Comparison of ENCODE assay signal across 1 cellular context in genomic region chr17:8188408-8188839, GRCh38.
A peak's percentile ranks its signal among the peaks of the same experiment; 100 is the strongest.
TF ChIP-seq lines count a peak whose summit lies in the region.

No MANE protein-coding gene starts in this region.

TF ChIP-seq in HepG2, 621 proteins besides CTCF, POLR2A, EP300 and RAD21:
- TF ChIP-seq ZSCAN22 (CRISPR knock-in tag; IDR thresholded peaks at IDR 0.05) (no peak), SRY (CRISPR knock-in tag; IDR thresholded peaks at IDR 0.05) (no peak), MEF2D (CRISPR knock-in tag; IDR thresholded peaks at IDR 0.05) (peak; percentile 7; the same call in 1 of the 2 replicates), MED13 (CRISPR knock-in tag; IDR thresholded peaks at IDR 0.05) (no peak), NR2F1 (CRISPR knock-in tag; IDR thresholded peaks at IDR 0.05) (no peak), ARID2 (CRISPR knock-in tag; IDR thresholded peaks at IDR 0.05; ENCODE audit: borderline replicate concordance) (no peak), PHF21A (CRISPR knock-in tag; IDR thresholded peaks at IDR 0.05) (no peak), ZNF687 (CRISPR knock-in tag; IDR thresholded peaks at IDR 0.05) (peak; percentile 0; the same call in 1 of the 2 replicates), RXRB (CRISPR knock-in tag; IDR thresholded peaks at IDR 0.05; ENCODE audit: borderline replicate concordance) (no peak), ZNF431 (CRISPR knock-in tag; IDR thresholded peaks at IDR 0.05; ENCODE audit: borderline replicate concordance, low read depth) (0 out of 2 replicates have a peak, but pooled peaks have one; percentile 24), TBX2 (CRISPR knock-in tag; IDR thresholded peaks at IDR 0.05; ENCODE audit: borderline replicate concordance) (0 out of 2 replicates have a peak, but pooled peaks have one; percentile 3)
- TF ChIP-seq, protein P1, sequence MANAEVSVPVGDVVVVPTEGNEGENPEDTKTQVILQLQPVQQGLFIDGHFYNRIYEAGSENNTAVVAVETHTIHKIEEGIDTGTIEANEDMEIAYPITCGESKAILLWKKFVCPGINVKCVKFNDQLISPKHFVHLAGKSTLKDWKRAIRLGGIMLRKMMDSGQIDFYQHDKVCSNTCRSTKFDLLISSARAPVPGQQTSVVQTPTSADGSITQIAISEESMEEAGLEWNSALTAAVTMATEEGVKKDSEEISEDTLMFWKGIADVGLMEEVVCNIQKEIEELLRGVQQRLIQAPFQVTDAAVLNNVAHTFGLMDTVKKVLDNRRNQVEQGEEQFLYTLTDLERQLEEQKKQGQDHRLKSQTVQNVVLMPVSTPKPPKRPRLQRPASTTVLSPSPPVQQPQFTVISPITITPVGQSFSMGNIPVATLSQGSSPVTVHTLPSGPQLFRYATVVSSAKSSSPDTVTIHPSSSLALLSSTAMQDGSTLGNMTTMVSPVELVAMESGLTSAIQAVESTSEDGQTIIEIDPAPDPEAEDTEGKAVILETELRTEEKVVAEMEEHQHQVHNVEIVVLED (CRISPR knock-in tag; IDR thresholded peaks at IDR 0.05; ENCODE audit: borderline replicate concordance) = no peak
- TF ChIP-seq, protein P2, sequence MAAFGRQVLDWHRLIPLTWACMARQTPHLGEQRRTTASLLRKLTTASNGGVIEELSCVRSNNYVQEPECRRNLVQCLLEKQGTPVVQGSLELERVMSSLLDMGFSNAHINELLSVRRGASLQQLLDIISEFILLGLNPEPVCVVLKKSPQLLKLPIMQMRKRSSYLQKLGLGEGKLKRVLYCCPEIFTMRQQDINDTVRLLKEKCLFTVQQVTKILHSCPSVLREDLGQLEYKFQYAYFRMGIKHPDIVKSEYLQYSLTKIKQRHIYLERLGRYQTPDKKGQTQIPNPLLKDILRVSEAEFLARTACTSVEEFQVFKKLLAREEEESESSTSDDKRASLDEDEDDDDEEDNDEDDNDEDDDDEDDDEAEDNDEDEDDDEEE (CRISPR knock-in tag; IDR thresholded peaks at IDR 0.05) = 0 out of 2 replicates have a peak, but pooled peaks have one; percentile 31
- TF ChIP-seq, protein P3, sequence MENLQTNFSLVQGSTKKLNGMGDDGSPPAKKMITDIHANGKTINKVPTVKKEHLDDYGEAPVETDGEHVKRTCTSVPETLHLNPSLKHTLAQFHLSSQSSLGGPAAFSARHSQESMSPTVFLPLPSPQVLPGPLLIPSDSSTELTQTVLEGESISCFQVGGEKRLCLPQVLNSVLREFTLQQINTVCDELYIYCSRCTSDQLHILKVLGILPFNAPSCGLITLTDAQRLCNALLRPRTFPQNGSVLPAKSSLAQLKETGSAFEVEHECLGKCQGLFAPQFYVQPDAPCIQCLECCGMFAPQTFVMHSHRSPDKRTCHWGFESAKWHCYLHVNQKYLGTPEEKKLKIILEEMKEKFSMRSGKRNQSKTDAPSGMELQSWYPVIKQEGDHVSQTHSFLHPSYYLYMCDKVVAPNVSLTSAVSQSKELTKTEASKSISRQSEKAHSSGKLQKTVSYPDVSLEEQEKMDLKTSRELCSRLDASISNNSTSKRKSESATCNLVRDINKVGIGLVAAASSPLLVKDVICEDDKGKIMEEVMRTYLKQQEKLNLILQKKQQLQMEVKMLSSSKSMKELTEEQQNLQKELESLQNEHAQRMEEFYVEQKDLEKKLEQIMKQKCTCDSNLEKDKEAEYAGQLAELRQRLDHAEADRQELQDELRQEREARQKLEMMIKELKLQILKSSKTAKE (CRISPR knock-in tag; IDR thresholded peaks at IDR 0.05; ENCODE audit: borderline replicate concordance) = 0 out of 2 replicates have a peak, but pooled peaks have one; percentile 32
TF ChIP-seq in HepG2: peak in this region for 6.
